In the genomic region with DNA sequence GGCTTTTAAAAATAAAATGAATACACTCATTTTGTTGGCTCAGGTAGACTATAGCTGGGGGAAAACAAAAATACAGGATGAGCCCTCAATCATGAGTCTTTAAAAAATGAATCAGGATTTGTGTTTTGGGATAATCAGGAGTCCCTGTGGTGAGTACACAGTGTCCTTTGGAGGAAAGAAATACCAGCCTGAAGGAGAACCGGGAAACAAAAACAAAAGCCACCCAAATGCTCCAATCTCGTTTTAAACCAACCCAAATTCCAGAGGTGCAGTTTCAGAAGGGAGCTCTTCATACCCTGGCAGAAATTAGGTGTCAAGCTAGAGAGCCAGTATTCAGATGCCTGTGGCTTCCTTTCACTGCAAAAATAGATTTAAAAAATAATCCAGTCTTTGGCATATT, we compare ENCODE assay signal across 27 cellular contexts. TPM values are rescaled to one million over a fixed set of nuclear protein-coding genes. Genes with fewer than 3 reads are reported as not detected.
DNase-seq lines count a peak whose midpoint lies in the region; ATAC-seq, FAIRE-seq and TF ChIP-seq lines count a peak whose summit lies in the region.
"Had no signal": no experiment of that assay in that cellular context is flagged by ENCODE, and none has a peak within 500 bp of the region (broad histone marks: within the 10 kb centered on the region; RNA-seq: fewer than 3 reads in every experiment).

No MANE protein-coding gene starts in this region.

- POLR2A ChIA-PET in A549 (lab: Yijun Ruan, JAX) (no interaction called here), H1 (lab: Charles Lee; ENCODE audit: partially characterized antibody) (interaction anchor here (0.6 to 1.7 kb wide), 2 partner anchors 8 to 81 kb away, joined by 3 read pairs; no protein-coding TSS in a partner anchor)

- H3K4ac ChIP-seq in H9 (ENCODE audit: low read depth, low read length) (no peak overlapping the region), H1 (replicated peaks; ENCODE audit: insufficient read length, low read depth, low read length) (no peak overlapping the region)

- H2BK15ac ChIP-seq in H9 (ENCODE audit: low read depth, low read length) (no peak overlapping the region), H1 (ENCODE audit: low read length) (no peak overlapping the region)

- no peak overlapping the region for H3K4me2 ChIP-seq in A549
- no peak overlapping the region for H3K4me2 ChIP-seq in H9 (ENCODE audit: insufficient read depth, insufficient read length, low read length)
- no peak overlapping the region for H3K4me2 ChIP-seq in H1 (ENCODE audit: insufficient read depth in 1 of 2, low read depth in 2 of 2, low read length in 2 of 2)
- H3K4me2 ChIP-seq in neural progenitor cell = peak overlapping the region; percentile 12
- H3K4me2 ChIP-seq: BLaER1 had no signal

- H3K36me3 Mint-ChIP-seq in H9 (ENCODE audit: insufficient read depth in 1 of 3, low read depth in 3 of 3) (peaks cover 0 to 11% (median 7%) of the 10 kb centered on the region in 3 experiments; a peak in 1 of 7 replicates), neural progenitor cell (no peaks in the 10 kb centered on the region)
- no peaks in the 10 kb centered on the region for H3K36me3 Mint-ChIP-seq in activated CD4-positive, alpha-beta T cell treated with anti-CD3 and anti-CD28 coated beads, Interleukin-2, amount 10 ng/mL, durations not matched to agents 24 days and 14 days (ENCODE audit: low read depth)
- H3K36me3 Mint-ChIP-seq: CD8-positive, alpha-beta T cell had no signal

- H3K4me1 Mint-ChIP-seq in H9 (peaks cover 39 to 46% of the 10 kb centered on the region in 2 experiments), neural progenitor cell (no peaks in the 10 kb centered on the region)
- H3K4me1 Mint-ChIP-seq in activated CD4-positive, alpha-beta T cell treated with anti-CD3 and anti-CD28 coated beads, Interleukin-2, amount 10 ng/mL, durations not matched to agents 24 days and 14 days = no peaks in the 10 kb centered on the region

- no peak overlapping the region for H2BK12ac ChIP-seq in H9 (ENCODE audit: insufficient read length, low read depth, low read length)
- no peak overlapping the region for H2BK12ac ChIP-seq in H1 (ENCODE audit: low read depth, low read length)

- no peak overlapping the region for H3K27ac ChIP-seq in A549
- H3K27ac ChIP-seq in H9 (ENCODE audit: insufficient read length, low read depth, low read length) = no peak overlapping the region
- no peak overlapping the region for H3K27ac ChIP-seq in H1 (ENCODE audit: low read depth, low read length)
- H3K27ac ChIP-seq in neural progenitor cell = no peak overlapping the region
- H3K27ac ChIP-seq: 22Rv1, BLaER1 had no signal

- peak overlapping the region in 2 of 3 experiments; percentile 33 to 40; a peak in 2 of 7 replicates for H3K27ac Mint-ChIP-seq in H9
- H3K27ac Mint-ChIP-seq in neural progenitor cell = no peak overlapping the region
- no peak overlapping the region for H3K27ac Mint-ChIP-seq in activated CD4-positive, alpha-beta T cell treated with anti-CD3 and anti-CD28 coated beads, Interleukin-2, amount 10 ng/mL, durations not matched to agents 24 days and 14 days
- H3K27ac Mint-ChIP-seq: CD4-positive, alpha-beta T cell; CD8-positive, alpha-beta T cell had no signal

- H3K18ac ChIP-seq in H9 (ENCODE audit: insufficient read length, low read depth, low read length) (no peak overlapping the region), H1 (ENCODE audit: extremely low read depth, low read length) (0 out of 2 replicates have a peak overlapping the region, but pooled peaks have one; percentile 6)

- TF ChIP-seq CTCF in A549 (IDR thresholded peaks at IDR 0.05) (no peak), H9 (conservative IDR thresholded peaks at IDR 0.05) (no peak), H1 (IDR thresholded peaks at IDR 0.05; ENCODE audit: control extremely low read depth in 1 of 3, insufficient read depth in 1 of 3, low read depth in 1 of 3, low read length in 3 of 3) (no peak), neural progenitor cell (IDR thresholded peaks at IDR 0.05) (no peak), GM10266 (IDR thresholded peaks at IDR 0.05; ENCODE audit: control insufficient read depth, insufficient read depth, low read depth, missing control alignments) (no peak)

- H3T11ph ChIP-seq in H9 (ENCODE audit: low read length) = no peak overlapping the region

- H2BK120ac ChIP-seq in H9 (ENCODE audit: low read depth, low read length, poor library complexity, severe bottlenecking) (no peak overlapping the region), H1 (replicated peaks; ENCODE audit: low read depth, low read length) (no peak overlapping the region)

- H2BK5ac ChIP-seq in H9 (ENCODE audit: insufficient read length, low read length) (no peak overlapping the region), H1 (ENCODE audit: low read depth, low read length) (no peak overlapping the region)

- TF ChIP-seq EP300 in A549 (IDR thresholded peaks at IDR 0.05) (no peak), H1 (IDR thresholded peaks at IDR 0.05; ENCODE audit: borderline replicate concordance in 1 of 2, low read depth in 2 of 2, low read length in 2 of 2) (no peak)

- H3K27me3 ChIP-seq in H9 (ENCODE audit: insufficient read depth, low read length) (no peaks in the 10 kb centered on the region), H1 (replicated peaks in 1 of 4; ENCODE audit: control insufficient read depth in 3 of 4, extremely low read depth in 1 of 4, insufficient read depth in 3 of 4, low read length in 3 of 4) (0 out of 7 replicates have a peak, but pooled peaks cover 0 to 1% (median 0%) of the 10 kb centered on the region in 4 experiments), neural progenitor cell (no peaks in the 10 kb centered on the region)
- H3K27me3 ChIP-seq: BE2C, BLaER1 had no signal

- H3K9me3 Mint-ChIP-seq in H9 (peaks cover 0 to 11% of the 10 kb centered on the region in 2 experiments; a peak in 3 of 5 replicates), neural progenitor cell (no peaks in the 10 kb centered on the region)
- no peaks in the 10 kb centered on the region for H3K9me3 Mint-ChIP-seq in activated CD4-positive, alpha-beta T cell treated with anti-CD3 and anti-CD28 coated beads, Interleukin-2, amount 10 ng/mL, durations not matched to agents 24 days and 14 days
- H3K9me3 Mint-ChIP-seq: CD4-positive, alpha-beta T cell; CD8-positive, alpha-beta T cell had no signal

- H3K23me2 ChIP-seq in H9 (ENCODE audit: insufficient read length, low read depth, low read length, poor library complexity, severe bottlenecking) (no peaks in the 10 kb centered on the region), H1 (ENCODE audit: low read depth, low read length) (no peaks in the 10 kb centered on the region)

- H3K4me3 Mint-ChIP-seq in H9 (no peak overlapping the region), neural progenitor cell (no peak overlapping the region)
- no peak overlapping the region for H3K4me3 Mint-ChIP-seq in activated CD4-positive, alpha-beta T cell treated with anti-CD3 and anti-CD28 coated beads, Interleukin-2, amount 10 ng/mL, durations not matched to agents 24 days and 14 days
- H3K4me3 Mint-ChIP-seq: CD4-positive, alpha-beta T cell; CD8-positive, alpha-beta T cell had no signal

- H2BK20ac ChIP-seq in H9 (ENCODE audit: low read depth, low read length, poor library complexity, severe bottlenecking) = no peak overlapping the region
- H2BK20ac ChIP-seq in H1 (ENCODE audit: low read length) = no peak overlapping the region

- no peak for DNase-seq in A549 (ENCODE audit: low read depth in 1 of 2, low spot score in 1 of 2)
- no peak for DNase-seq in H9
- no peak for DNase-seq in H1 (ENCODE audit: low read depth in 1 of 2, low spot score in 2 of 2)
- DNase-seq in neural progenitor cell (ENCODE audit: low spot score) = peak; percentile 32
- no peak for DNase-seq in GM10266 (ENCODE audit: extremely low spot score)
- DNase-seq in activated CD4-positive, alpha-beta T cell treated with anti-CD3 and anti-CD28 coated beads, Interleukin-2, amount 10 ng/mL, durations not matched to agents 24 days and 14 days = no peak
- DNase-seq: ACHN; BE2C; C1 segment of cervical spinal cord; Caco-2; Calu3; CD4-positive, alpha-beta T cell; CD8-positive, alpha-beta T cell; DMS79 treated with DMSO at 0.1 percent for 48 hours; GF-D8 had no signal

- ATAC-seq in A549 (no peak), GM18858 (IDR thresholded peaks at IDR 0.05; ENCODE audit: unreplicated experiment) (no peak), HG02623 (IDR thresholded peaks at IDR 0.05; ENCODE audit: unreplicated experiment) (no peak)
- ATAC-seq: CD8-positive, alpha-beta T cell; GM12878 had no signal

- no peaks in the 10 kb centered on the region for H3K4me1 ChIP-seq in A549
- peaks cover 8% of the 10 kb centered on the region; the same call in 1 of the 2 replicates for H3K4me1 ChIP-seq in H9 (ENCODE audit: insufficient read depth, low read length)
- peaks cover 0 to 4% (median 1%) of the 10 kb centered on the region in 4 experiments; a peak in 3 of 7 replicates for H3K4me1 ChIP-seq in H1 (replicated peaks in 1 of 4; ENCODE audit: control insufficient read depth in 3 of 4, insufficient read depth in 4 of 4, low read length in 3 of 4)
- peaks cover 20% of the 10 kb centered on the region for H3K4me1 ChIP-seq in neural progenitor cell
- H3K4me1 ChIP-seq: BE2C, BLaER1, Caco-2 had no signal

- H3K9ac ChIP-seq in H9 (ENCODE audit: extremely low read depth, insufficient read length, low read length) = no peak overlapping the region
- H3K9ac ChIP-seq in H1 (replicated peaks in 1 of 4; ENCODE audit: extremely low read depth in 1 of 4, low read depth in 3 of 4, low read length in 3 of 4) = no peak overlapping the region
- H3K9ac ChIP-seq in neural progenitor cell = no peak overlapping the region
- H3K9ac ChIP-seq: BLaER1 had no signal

- CTCF ChIA-PET in A549 (lab: Yijun Ruan, JAX) (interaction anchor here (0.8 to 6.4 kb wide), 6 partner anchors 10 to 269 kb away, joined by 3 to 53 read pairs (median 6); no protein-coding TSS in a partner anchor), H1 (lab: Charles Lee; ENCODE audit: partially characterized antibody) (interaction anchor here (1.0 to 5.2 kb wide), 6 partner anchors 9 to 269 kb away, joined by 3 to 27 read pairs (median 5); no protein-coding TSS in a partner anchor)

- H4K20me1 ChIP-seq in H9 (ENCODE audit: control insufficient read depth, insufficient read depth, insufficient read length) (no peaks in the 10 kb centered on the region), H1 (replicated peaks in 1 of 2; ENCODE audit: control insufficient read depth in 1 of 2, insufficient read depth in 2 of 2, low read length in 2 of 2) (no peaks in the 10 kb centered on the region), neural progenitor cell (ENCODE audit: low read depth) (no peaks in the 10 kb centered on the region)
- H4K20me1 ChIP-seq: BLaER1 had no signal

- FAIRE-seq in A549 (lab: Jason Lieb, UNC) = no peak
- FAIRE-seq in H1 (lab: Jason Lieb, UNC) = no peak
- FAIRE-seq: D721Med, G401.6, GM12878, GM12892, GM18507, GM19239 had no signal

- TF ChIP-seq POLR2A in A549 (IDR thresholded peaks at IDR 0.05; ENCODE audit: low read length) = no peak
- no peak for TF ChIP-seq POLR2A in H1 (IDR thresholded peaks at IDR 0.05; ENCODE audit: control extremely low read depth in 1 of 2, low read depth in 2 of 2, low read length in 2 of 2)

- H3K36me3 ChIP-seq in H1 (ENCODE audit: control insufficient read depth in 2 of 4, insufficient read depth in 4 of 4, low read length in 3 of 4) = no peaks in the 10 kb centered on the region
- no peaks in the 10 kb centered on the region for H3K36me3 ChIP-seq in neural progenitor cell
- H3K36me3 ChIP-seq: BE2C, BLaER1 had no signal

- H3K79me1 ChIP-seq in H9 (ENCODE audit: insufficient read depth, low read depth, low read length, poor library complexity, severe bottlenecking) (no peaks in the 10 kb centered on the region), H1 (ENCODE audit: low read depth, low read length) (no peaks in the 10 kb centered on the region)

- no peak overlapping the region for H3K14ac ChIP-seq in H9 (ENCODE audit: insufficient read depth, low read length)
- H3K14ac ChIP-seq in H1 (ENCODE audit: insufficient read length) = no peak overlapping the region

- WGBS in A549 (ENCODE audit: missing lambda C conversion rate) = 57% methylated on average over 2 of the region's 2 CpGs
- no CpG with 5 or more reads among the region's 2 CpGs for WGBS in H9 (ENCODE audit: extremely low coverage, insufficient read length, low lambda C conversion rate)
- WGBS in H1 (ENCODE audit: extremely low coverage in 1 of 2, insufficient coverage in 1 of 2, insufficient read length in 1 of 2, insufficient replicate concordance in 2 of 2, low coverage in 1 of 2, low lambda C conversion rate in 2 of 2, missing lambda C conversion rate in 1 of 2), 2 experiments = 79% methylated on average over 2 of the region's 2 CpGs; no CpG with 5 or more reads in 1 of the 2 experiments

- intact Hi-C loops in activated CD4-positive, alpha-beta T cell treated with anti-CD3 and anti-CD28 coated beads, Interleukin-2, amount 10 ng/mL, durations not matched to agents 24 days and 14 days (cut with micrococcal nuclease) = no loop called here

- no peaks in the 10 kb centered on the region for H3F3A ChIP-seq in neural progenitor cell (ENCODE audit: low read depth)

- no peak overlapping the region for H3K23ac ChIP-seq in H9 (ENCODE audit: insufficient read length, low read depth, low read length)
- H3K23ac ChIP-seq in H1 (ENCODE audit: insufficient read length) = no peak overlapping the region

- no peak overlapping the region for H3K56ac ChIP-seq in H9 (ENCODE audit: insufficient read length, low read depth, low read length)
- H3K56ac ChIP-seq in H1 (replicated peaks; ENCODE audit: insufficient read length, low read depth, low read length) = no peak overlapping the region

- H3K4me3 ChIP-seq in A549 (no peak overlapping the region), H1 (ENCODE audit: extremely low read depth in 1 of 4, insufficient read depth in 2 of 4, low read depth in 3 of 4, low read length in 4 of 4) (no peak overlapping the region), neural progenitor cell (no peak overlapping the region)
- H3K4me3 ChIP-seq: BLaER1, GM12878 had no signal

- H2AK5ac ChIP-seq in H9 (ENCODE audit: insufficient read length, low read length) (no peak overlapping the region), H1 (ENCODE audit: low read depth, low read length) (no peak overlapping the region)

- peaks cover 26% of the 10 kb centered on the region for H3K27me3 Mint-ChIP-seq in H9 (ENCODE audit: low read depth)
- H3K27me3 Mint-ChIP-seq in neural progenitor cell (ENCODE audit: insufficient read depth, low read depth) = peaks cover 10% of the 10 kb centered on the region
- H3K27me3 Mint-ChIP-seq in activated CD4-positive, alpha-beta T cell treated with anti-CD3 and anti-CD28 coated beads, Interleukin-2, amount 10 ng/mL, durations not matched to agents 24 days and 14 days = peaks cover under 1% of the 10 kb centered on the region

- H4K8ac ChIP-seq in H9 (replicated peaks; ENCODE audit: insufficient read length, low read depth, low read length) = no peak overlapping the region
- no peak overlapping the region for H4K8ac ChIP-seq in H1 (ENCODE audit: extremely low read depth, insufficient read depth, low read length)

- H3K9me3 ChIP-seq in A549 (no peaks in the 10 kb centered on the region), H9 (ENCODE audit: control insufficient read depth, low read depth, low read length) (no peaks in the 10 kb centered on the region), H1 (ENCODE audit: insufficient read depth in 2 of 2, low read depth in 1 of 2, low read length in 1 of 2) (peaks cover 0 to 5% of the 10 kb centered on the region in 2 experiments; a peak in 1 of 4 replicates), neural progenitor cell (ENCODE audit: low read depth) (no peaks in the 10 kb centered on the region)
- H3K9me3 ChIP-seq: BE2C, BLaER1, Caco-2 had no signal

- H2AFZ ChIP-seq in H9 (ENCODE audit: low read length) = no peak overlapping the region
- no peak overlapping the region; the same call in 1 of the 2 replicates for H2AFZ ChIP-seq in H1 (ENCODE audit: low read length)
- no peak overlapping the region for H2AFZ ChIP-seq in neural progenitor cell (replicated peaks)

- H4K5ac ChIP-seq in H9 (ENCODE audit: insufficient read length, low read depth, low read length) (no peak overlapping the region), H1 (ENCODE audit: insufficient read length, low read depth, low read length) (no peak overlapping the region)

- TF ChIP-seq RAD21 in A549 (conservative IDR thresholded peaks at IDR 0.05 in 1 of 2, IDR thresholded peaks at IDR 0.05 in 1 of 2) (no peak), H1 (IDR thresholded peaks at IDR 0.05 in 1 of 2, conservative IDR thresholded peaks at IDR 0.05 in 1 of 2; ENCODE audit: low read depth in 2 of 2, low read length in 2 of 2) (no peak)

- no peak overlapping the region for H4K91ac ChIP-seq in H9 (ENCODE audit: insufficient read length, low read depth, low read length)
- no peak overlapping the region for H4K91ac ChIP-seq in H1 (replicated peaks; ENCODE audit: insufficient read length, low read length)

- H3K79me2 ChIP-seq in H9 (ENCODE audit: insufficient read depth, low read length) = no peaks in the 10 kb centered on the region
- no peaks in the 10 kb centered on the region for H3K79me2 ChIP-seq in H1 (ENCODE audit: control insufficient read depth in 1 of 2, insufficient read depth in 2 of 2, low read length in 2 of 2)
- H3K79me2 ChIP-seq in neural progenitor cell (ENCODE audit: low read depth) = no peaks in the 10 kb centered on the region

RNA-seq across cellular contexts. Expression of gene FOXA2, which starts 23.3 kb away (rescaled TPM):
- polyA plus RNA-seq in A549 (2011; rRNA removed) = 7.4 and 8.3 TPM in 2 replicates
- 13.2 and 20.1 TPM in 2 replicates for polyA plus RNA-seq in A549 (2012; cell fraction: cytosol; rRNA removed)
- 24.6 and 38.1 TPM in 2 replicates for polyA plus RNA-seq in A549 (2012; cell fraction: nucleus; rRNA removed)
- polyA plus RNA-seq in A549 (2017; fragmentation: RNase III; extraction: RNeasy Plus Mini Kit Qiagen cat#74134 plus additional on column Dnase treatment) = 16.7 to 20.7 TPM (median 20.3 TPM) in 3 replicates
- 6.1 and 8.4 TPM in 2 replicates for polyA minus RNA-seq in A549 (2011; rRNA and poly(A)+ RNA removed)
- total RNA-seq in H9 (2021) = 0.11 TPM in 1 of 2 replicates, not detected in the other
- total RNA-seq in H1 (2021; fragmentation: NEBNext Ultra II Directional; extraction: Animal tissue kit (Norgen Biotek cat#: 25700)) = 0.34 TPM in 1 of 2 replicates, not detected in the other
- polyA plus RNA-seq in H1 (2011; rRNA removed) = 0.09 TPM in 1 of 2 replicates, not detected in the other
- polyA plus RNA-seq in H1 (2011; cell fraction: cytosol; rRNA removed) = not detected
- 0.04 TPM for polyA plus RNA-seq in H1 (2011; cell fraction: nucleus; rRNA removed)
- 0.06 to 0.12 TPM (median 0.09 TPM) in 3 of 4 replicates, not detected in the other for polyA plus RNA-seq in H1 (2012, experiment 1 of 2)
- 0.12 TPM for polyA plus RNA-seq in H1 (2012, experiment 2 of 2)
- polyA plus RNA-seq in H1 (2013, experiment 1 of 2) = 0.28 TPM
- polyA plus RNA-seq in H1 (2013, experiment 2 of 2) = 0.31 TPM
- polyA minus RNA-seq in H1 (2011; rRNA and poly(A)+ RNA removed) = not detected in 2 replicates
- not detected for polyA minus RNA-seq in H1 (2011; cell fraction: cytosol; rRNA and poly(A)+ RNA removed)
- not detected for polyA minus RNA-seq in H1 (2011; cell fraction: nucleus; rRNA and poly(A)+ RNA removed)
- not detected in 2 replicates for total RNA-seq in neural progenitor cell (ENCODE audit: low replicate concordance)
- total RNA-seq in activated CD4-positive, alpha-beta T cell treated with anti-CD3 and anti-CD28 coated beads, Interleukin-2, amount 10 ng/mL, durations not matched to agents 24 days and 14 days = not detected in 2 replicates
- total RNA-seq: A673; CD4-positive, alpha-beta T cell; CD8-positive, alpha-beta T cell; GM12878 had no signal
- polyA plus RNA-seq: AG04450, GM12878 had no signal

Comparison
In these comparisons a context has a peak if more than half of its experiments do, and no peak if none do; other contexts are left out.
1. H3K27ac Mint-ChIP-seq: peak in H9 (2 of 3); none in neural progenitor cell (single experiment) and activated CD4-positive, alpha-beta T cell treated with anti-CD3 and anti-CD28 coated beads, Interleukin-2, amount 10 ng/mL, durations not matched to agents 24 days and 14 days (single experiment).
2. Of the 18 proteins assayed by ChIP-seq in both H1 and A549: peak only in H1: none; only in A549: RNF2; in both: none; in neither: 17.